In genomic region chr9:130860458-130861316, GRCh38 we compare ENCODE assay signal across 11 cellular contexts. TPM values are rescaled to one million over a fixed set of nuclear protein-coding genes. Genes with fewer than 3 reads are reported as not detected.
DNase-seq lines count a peak whose midpoint lies in the region; ATAC-seq and TF ChIP-seq lines count a peak whose summit lies in the region.
"Had no signal": no experiment of that assay in that cellular context is flagged by ENCODE, and none has a peak within 500 bp of the region (broad histone marks: within the 10 kb centered on the region; RNA-seq: fewer than 3 reads in every experiment).

No MANE protein-coding gene starts in this region.

- H3K27ac ChIP-seq in GM23338 (ENCODE audit: low read depth) (peak overlapping the region; percentile 86), ascending aorta (peak overlapping the region; percentile 65 to 80)
- H3K27ac ChIP-seq: PC-9 had no signal

- no peak overlapping the region for H3K27ac Mint-ChIP-seq in GM23338

- peaks cover 15% of the 10 kb centered on the region for H3F3A ChIP-seq in GM23338 (replicated peaks; ENCODE audit: low read depth)

- no peak overlapping the region for H3K4me3 ChIP-seq in GM23338
- peak overlapping the region in 1 of 2 donors; percentile 4 for H3K4me3 ChIP-seq in ascending aorta
- H3K4me3 ChIP-seq: PC-9 had no signal

- H3K79me2 ChIP-seq in GM23338 (replicated peaks; ENCODE audit: insufficient read depth): peaks cover 70% of the 10 kb centered on the region

- TF ChIP-seq CTCF in GM23338 (conservative IDR thresholded peaks at IDR 0.05; ENCODE audit: low read depth in 2 of 2) (peak in 1 of 2 experiments; percentile 39; a peak in 2 of 4 replicates), ascending aorta (IDR thresholded peaks at IDR 0.05) (peak; percentile 60 to 68 (median 62))

- H3K4me1 Mint-ChIP-seq in GM23338: peaks cover 18% of the 10 kb centered on the region

- H4K20me1 ChIP-seq in GM23338 (replicated peaks; ENCODE audit: insufficient read depth): peaks cover 29% of the 10 kb centered on the region

- intact Hi-C loops in ascending aorta (cut with DNase I) (loop anchor here (1.0 to 2.0 kb wide), 4 partner anchors 13 to 89 kb away; partner anchors contain the start of gene ABL1), left ventricle myocardium superior (cut with micrococcal nuclease) (loop anchor here (5.0 to 10.0 kb wide), 3 partner anchors 74 to 158 kb away; partner anchors contain the start of gene FIBCD1), sciatic nerve (cut with DNase I) (loop anchor here (5.0 kb wide), 2 partner anchors 88 to 153 kb away; no protein-coding TSS in a partner anchor)

- no peaks in the 10 kb centered on the region for H3K9me3 Mint-ChIP-seq in GM23338

- H3K9me3 ChIP-seq in ascending aorta: no peaks in the 10 kb centered on the region

- H3K36me3 ChIP-seq in GM23338 (ENCODE audit: insufficient read depth): peaks cover 16% of the 10 kb centered on the region
- peaks cover 33 to 44% of the 10 kb centered on the region in 2 donors for H3K36me3 ChIP-seq in ascending aorta

- no peaks in the 10 kb centered on the region for H3K4me1 ChIP-seq in GM23338 (ENCODE audit: insufficient read depth)
- H3K4me1 ChIP-seq in ascending aorta: peaks cover 17 to 45% of the 10 kb centered on the region in 2 donors

- ATAC-seq in GM23338 (peak; percentile 39), left ventricle myocardium superior (peak; percentile 91), sciatic nerve (peak; percentile 93), GM19455 (IDR thresholded peaks at IDR 0.05; ENCODE audit: unreplicated experiment) (no peak), HG03039 (IDR thresholded peaks at IDR 0.05; ENCODE audit: unreplicated experiment) (no peak), HG03521 (IDR thresholded peaks at IDR 0.05; ENCODE audit: unreplicated experiment) (no peak)

- no peak overlapping the region for H3K4me2 ChIP-seq in GM23338
- H3K4me2 ChIP-seq: PC-9 had no signal

- H3K9me2 ChIP-seq in GM23338 (ENCODE audit: insufficient read depth): no peaks in the 10 kb centered on the region

- H3K27me3 Mint-ChIP-seq in GM23338 (ENCODE audit: insufficient read depth, low read depth, poor library complexity): peaks cover 1% of the 10 kb centered on the region

- peaks cover 33% of the 10 kb centered on the region for H3K36me3 Mint-ChIP-seq in GM23338 (ENCODE audit: low read depth)

- H3K27me3 ChIP-seq in GM23338 (ENCODE audit: insufficient read depth) (no peaks in the 10 kb centered on the region), ascending aorta (no peaks in the 10 kb centered on the region)

- DNase-seq in GM23338 (ENCODE audit: low spot score) (peak; percentile 58), ascending aorta (ENCODE audit: low spot score in 2 of 2) (peak; percentile 70 to 95), left ventricle myocardium superior (peak; percentile 87), sciatic nerve (ENCODE audit: low spot score) (peak; percentile 87), D341Med (ENCODE audit: low spot score) (no peak)
- DNase-seq: erythroblast had no signal

- H2AFZ ChIP-seq in GM23338: no peak overlapping the region
- H2AFZ ChIP-seq: PC-9 had no signal

- no peak overlapping the region for H3K4me3 Mint-ChIP-seq in GM23338

TF ChIP-seq in GM23338, 12 proteins besides CTCF, POLR2A, EP300 and RAD21 (continues in another document):
- TF ChIP-seq REST (IDR thresholded peaks at IDR 0.05; ENCODE audit: unreplicated experiment) (no peak), CREB1 (CRISPR knock-in tag; IDR thresholded peaks at IDR 0.05; ENCODE audit: low read depth) (no peak), STAT1 (IDR thresholded peaks at IDR 0.05; ENCODE audit: unreplicated experiment) (no peak), JUNB (IDR thresholded peaks at IDR 0.05; ENCODE audit: unreplicated experiment) (no peak), ZNF462 (CRISPR knock-in tag; IDR thresholded peaks at IDR 0.05) (no peak)

RNA-seq across cellular contexts. Expression of gene ABL1, which starts 25.6 kb away (rescaled TPM):
- total RNA-seq in GM23338 (2014; rRNA removed; shearing (Covaris generic)): 80.4 and 85.1 TPM in 2 replicates
- 20.7 and 23.4 TPM in 2 replicates for polyA plus RNA-seq in GM23338 (2016; fragmentation: Nextera tagmentation; extraction: Ambion mirVana)
- 99.1 TPM for total RNA-seq in ascending aorta
- 33.3 TPM for total RNA-seq in left ventricle myocardium superior
- total RNA-seq in sciatic nerve: 85.8 TPM

RNA-seq across cellular contexts. Expression of gene QRFP, which starts 35.9 kb away (rescaled TPM):
- total RNA-seq in GM23338 (2014; rRNA removed; shearing (Covaris generic)): not detected in 2 replicates
- polyA plus RNA-seq in GM23338 (2016; fragmentation: Nextera tagmentation; extraction: Ambion mirVana): not detected in 2 replicates
- total RNA-seq in ascending aorta (not detected), left ventricle myocardium superior (not detected), sciatic nerve (not detected)
- total RNA-seq: PC-9, urinary bladder had no signal

Comparison
In these comparisons a context has a peak if more than half of its experiments do, and no peak if none do; other contexts are left out.
1. ATAC-seq: peak in GM23338 (single experiment), left ventricle myocardium superior (single experiment) and sciatic nerve (single experiment); none in GM19455 (single experiment), HG03039 (single experiment) and HG03521 (single experiment).